1 cellular context compared by ENCODE assay signal in genomic region chr17:74780443-74781238, GRCh38.
TF ChIP-seq lines count a peak whose summit lies in the region.

No MANE protein-coding gene starts in this region.

TF ChIP-seq in HepG2, 621 proteins besides CTCF, POLR2A, EP300 and RAD21 (continues in another document):
- TF ChIP-seq ZZZ3 (CRISPR knock-in tag; IDR thresholded peaks at IDR 0.05; ENCODE audit: borderline replicate concordance) (no peak), JUNB (CRISPR knock-in tag; IDR thresholded peaks at IDR 0.05; ENCODE audit: borderline replicate concordance) (no peak), ZNF777 (CRISPR knock-in tag; IDR thresholded peaks at IDR 0.05) (no peak), ZNF225 (CRISPR knock-in tag; IDR thresholded peaks at IDR 0.05) (no peak), TOPORS (CRISPR knock-in tag; IDR thresholded peaks at IDR 0.05) (no peak), NPAS2 (CRISPR knock-in tag; IDR thresholded peaks at IDR 0.05; ENCODE audit: borderline replicate concordance) (no peak), ZBTB4 (CRISPR knock-in tag; IDR thresholded peaks at IDR 0.05; ENCODE audit: borderline replicate concordance) (no peak), TFE3 (CRISPR knock-in tag; IDR thresholded peaks at IDR 0.05) (no peak), FLYWCH1 (CRISPR knock-in tag; IDR thresholded peaks at IDR 0.05) (no peak), SOX5 (CRISPR knock-in tag; IDR thresholded peaks at IDR 0.05; ENCODE audit: borderline replicate concordance) (peak; percentile 35; the same call in 1 of the 2 replicates), CCDC6 (CRISPR knock-in tag; IDR thresholded peaks at IDR 0.05) (no peak), FOXA1 (IDR thresholded peaks at IDR 0.05) (no peak), FOXA1 (CRISPR knock-in tag; IDR thresholded peaks at IDR 0.05) (0 out of 2 replicates have a peak, but pooled peaks have one; percentile 23), KLF11 (CRISPR knock-in tag; IDR thresholded peaks at IDR 0.05) (0 out of 2 replicates have a peak, but pooled peaks have one; percentile 53), ELK4 (CRISPR knock-in tag; IDR thresholded peaks at IDR 0.05; ENCODE audit: borderline replicate concordance) (no peak), YEATS2 (CRISPR knock-in tag; IDR thresholded peaks at IDR 0.05; ENCODE audit: borderline replicate concordance) (peak; percentile 35; the same call in 1 of the 2 replicates), ARHGAP35 (CRISPR knock-in tag; IDR thresholded peaks at IDR 0.05; ENCODE audit: borderline replicate concordance) (no peak), ZNF451 (CRISPR knock-in tag; IDR thresholded peaks at IDR 0.05) (no peak), ZMAT3 (CRISPR knock-in tag; conservative IDR thresholded peaks at IDR 0.05) (no peak), RARA (CRISPR knock-in tag; IDR thresholded peaks at IDR 0.05) (no peak), SPEN (CRISPR knock-in tag; IDR thresholded peaks at IDR 0.05; ENCODE audit: low read depth) (no peak), ZNF616 (CRISPR knock-in tag; IDR thresholded peaks at IDR 0.05; ENCODE audit: low read depth) (no peak), RFXANK (CRISPR knock-in tag; IDR thresholded peaks at IDR 0.05) (peak; percentile 38; the same call in 1 of the 2 replicates), ZBTB44 (CRISPR knock-in tag; IDR thresholded peaks at IDR 0.05) (no peak), CREB3 (CRISPR knock-in tag; IDR thresholded peaks at IDR 0.05) (no peak), CHD2 (IDR thresholded peaks at IDR 0.05; ENCODE audit: low read depth, low read length) (no peak), SRSF4 (IDR thresholded peaks at IDR 0.05; ENCODE audit: low read depth, low read length, poor library complexity, severe bottlenecking) (no peak), THAP9 (CRISPR knock-in tag; IDR thresholded peaks at IDR 0.05; ENCODE audit: borderline replicate concordance) (no peak), ZBTB39 (CRISPR knock-in tag; IDR thresholded peaks at IDR 0.05) (no peak), TIGD3 (CRISPR knock-in tag; IDR thresholded peaks at IDR 0.05; ENCODE audit: borderline replicate concordance) (no peak), CBX1 (IDR thresholded peaks at IDR 0.05; ENCODE audit: low read depth) (no peak), ZNF274 (CRISPR knock-in tag; IDR thresholded peaks at IDR 0.05) (no peak), RNF219 (CRISPR knock-in tag; IDR thresholded peaks at IDR 0.05) (no peak), STAG1 (CRISPR knock-in tag; IDR thresholded peaks at IDR 0.05) (peak; percentile 97), PATZ1 (CRISPR knock-in tag; IDR thresholded peaks at IDR 0.05) (no peak), RFXAP (CRISPR knock-in tag; IDR thresholded peaks at IDR 0.05; ENCODE audit: borderline replicate concordance) (no peak), ZBTB3 (CRISPR knock-in tag; IDR thresholded peaks at IDR 0.05; ENCODE audit: borderline replicate concordance, low read depth) (no peak)
